Comparison of ENCODE assay signal across 1 cellular context in genomic region chr19:8214802-8215201, GRCh38.
TF ChIP-seq lines count a peak whose summit lies in the region.

No MANE protein-coding gene starts in this region.

TF ChIP-seq in H1, 55 proteins besides CTCF, POLR2A, EP300 and RAD21:
- TF ChIP-seq ATF2 (IDR thresholded peaks at IDR 0.05; ENCODE audit: low read length) (no peak), PHF8 (conservative IDR thresholded peaks at IDR 0.05; ENCODE audit: low read depth, low read length) (no peak), GTF2F1 (IDR thresholded peaks at IDR 0.05; ENCODE audit: borderline replicate concordance, low read depth, low read length) (no peak), KDM1A (IDR thresholded peaks at IDR 0.05; ENCODE audit: borderline replicate concordance, low read length) (no peak), CHD7 (IDR thresholded peaks at IDR 0.05; ENCODE audit: insufficient replicate concordance, low read length) (no peak), CBX8 (IDR thresholded peaks at IDR 0.05; ENCODE audit: borderline replicate concordance, low read depth, low read length) (no peak), NANOG (IDR thresholded peaks at IDR 0.05; ENCODE audit: insufficient read depth, low read depth, low read length, poor library complexity, severe bottlenecking) (no peak), SP4 (IDR thresholded peaks at IDR 0.05; ENCODE audit: low read length) (no peak), JUN (IDR thresholded peaks at IDR 0.05; ENCODE audit: low read depth, low read length) (no peak), CBX5 (IDR thresholded peaks at IDR 0.05; ENCODE audit: low read depth, low read length) (no peak), SIRT6 (IDR thresholded peaks at IDR 0.05; ENCODE audit: low read length) (no peak), MAFK (IDR thresholded peaks at IDR 0.05; ENCODE audit: low read depth, low read length) (no peak)
